In genomic region chr10:8156918-8157317, GRCh38 we compare ENCODE assay signal across 25 cellular contexts.
"Had no signal": no experiment of that assay in that cellular context is flagged by ENCODE, and none has a peak within 500 bp of the region (broad histone marks: within the 10 kb centered on the region; RNA-seq: fewer than 3 reads in every experiment).

No MANE protein-coding gene starts in this region.

- ATAC-seq: activated CD4-positive, alpha-beta T cell treated with anti-CD3 and anti-CD28 coated beads for 36 hours; activated naive CD4-positive, alpha-beta T cell treated with anti-CD3 and anti-CD28 coated beads, Interleukin-2, amount 50 U/mL, for 72 hours; activated T-cell treated with anti-CD3 and anti-CD28 coated beads, Interleukin-2, amount 50 U/mL, for 72 hours; gastroesophageal sphincter had no signal

- DNase-seq: activated CD4-positive, alpha-beta memory T cell treated with anti-CD3 and anti-CD28 coated beads, Interleukin-2, amount 10 ng/mL, durations not matched to agents 7 days and 5 days; activated CD4-positive, alpha-beta T cell treated with anti-CD3 and anti-CD28 coated beads for 36 hours; activated CD4-positive, alpha-beta T cell treated with anti-CD3 and anti-CD28 coated beads, Interleukin-2, amount 10 ng/mL, durations not matched to agents 24 days and 14 days; activated CD4-positive, CD25-positive, alpha-beta regulatory T cell; activated CD4-positive, CD25-positive, alpha-beta regulatory T cell treated with anti-CD3 and anti-CD28 coated beads, Interleukin-2, amount 50 U/mL, for 72 hours; activated CD8-positive, alpha-beta memory T cell treated with anti-CD3 and anti-CD28 coated beads, Interleukin-2, amount 50 U/mL, for 48 hours; activated gamma-delta T cell; activated naive CD4-positive, alpha-beta T cell; activated naive CD4-positive, alpha-beta T cell treated with anti-CD3 and anti-CD28 coated beads, Interleukin-2, amount 10 ng/mL, durations not matched to agents 7 days and 5 days; activated naive CD8-positive, alpha-beta T cell treated with anti-CD3 and anti-CD28 coated beads, Interleukin-2, amount 10 ng/mL, durations not matched to agents 7 days and 5 days; activated T-cell treated with anti-CD3 and anti-CD28 coated beads for 4 hours; activated T-cell treated with anti-CD3 and anti-CD28 coated beads, Interleukin-2, amount 50 U/mL, for 24 hours; activated T-cell treated with anti-CD3 and anti-CD28 coated beads, Interleukin-2, amount 50 U/mL, for 72 hours; brain microvascular endothelial cell; dorsolateral prefrontal cortex; effector memory CD4-positive, alpha-beta T cell; endodermal cell; foreskin melanocyte; T-helper 2 cell had no signal

- H3K27me3 ChIP-seq: brain microvascular endothelial cell had no signal

- H3K27ac Mint-ChIP-seq: activated CD4-positive, alpha-beta memory T cell treated with anti-CD3 and anti-CD28 coated beads, Interleukin-2, amount 10 ng/mL, durations not matched to agents 7 days and 5 days; activated CD4-positive, alpha-beta T cell treated with anti-CD3 and anti-CD28 coated beads for 36 hours; activated CD4-positive, alpha-beta T cell treated with anti-CD3 and anti-CD28 coated beads, Interleukin-2, amount 10 ng/mL, durations not matched to agents 24 days and 14 days; activated naive CD4-positive, alpha-beta T cell treated with anti-CD3 and anti-CD28 coated beads, Interleukin-2, amount 10 ng/mL, durations not matched to agents 7 days and 5 days; activated naive CD4-positive, alpha-beta T cell treated with anti-CD3 and anti-CD28 coated beads, Interleukin-2, amount 50 U/mL, for 72 hours; activated naive CD8-positive, alpha-beta T cell treated with anti-CD3 and anti-CD28 coated beads, Interleukin-2, amount 10 ng/mL, durations not matched to agents 7 days and 5 days; activated T-cell treated with anti-CD3 and anti-CD28 coated beads, Interleukin-2, amount 50 U/mL, for 24 hours; activated T-cell treated with anti-CD3 and anti-CD28 coated beads, Interleukin-2, amount 50 U/mL, for 72 hours; dendritic cell treated with granulocyte-macrophage colony-stimulating factor and Interleukin-4, amounts not matched to agents 40 ng/mL and 50 ng/mL, for 4 days; endodermal cell had no signal

- H3K4me3 Mint-ChIP-seq: activated CD4-positive, alpha-beta memory T cell treated with anti-CD3 and anti-CD28 coated beads, Interleukin-2, amount 10 ng/mL, durations not matched to agents 7 days and 5 days; activated CD4-positive, alpha-beta T cell treated with anti-CD3 and anti-CD28 coated beads for 36 hours; activated CD4-positive, alpha-beta T cell treated with anti-CD3 and anti-CD28 coated beads, Interleukin-2, amount 10 ng/mL, durations not matched to agents 24 days and 14 days; activated naive CD4-positive, alpha-beta T cell treated with anti-CD3 and anti-CD28 coated beads, Interleukin-2, amount 10 ng/mL, durations not matched to agents 7 days and 5 days; activated naive CD8-positive, alpha-beta T cell treated with anti-CD3 and anti-CD28 coated beads, Interleukin-2, amount 10 ng/mL, durations not matched to agents 7 days and 5 days; activated T-cell treated with anti-CD3 and anti-CD28 coated beads, Interleukin-2, amount 50 U/mL, for 24 hours; activated T-cell treated with anti-CD3 and anti-CD28 coated beads, Interleukin-2, amount 50 U/mL, for 72 hours; central memory CD8-positive, alpha-beta T cell; dendritic cell treated with granulocyte-macrophage colony-stimulating factor and Interleukin-4, amounts not matched to agents 40 ng/mL and 50 ng/mL, for 4 days; endodermal cell had no signal

- H3K4me3 ChIP-seq: coronary artery, dorsolateral prefrontal cortex, esophagus muscularis mucosa, gastroesophageal sphincter had no signal

- H3K9me3 Mint-ChIP-seq: activated T-cell treated with anti-CD3 and anti-CD28 coated beads, Interleukin-2, amount 50 U/mL, for 24 hours; central memory CD8-positive, alpha-beta T cell; dendritic cell treated with granulocyte-macrophage colony-stimulating factor and Interleukin-4, amounts not matched to agents 40 ng/mL and 50 ng/mL, for 4 days had no signal

- H3K36me3 Mint-ChIP-seq: activated naive CD4-positive, alpha-beta T cell treated with anti-CD3 and anti-CD28 coated beads, Interleukin-2, amount 10 ng/mL, durations not matched to agents 7 days and 5 days had no signal

- H3K36me3 ChIP-seq: brain microvascular endothelial cell, esophagus muscularis mucosa, gastroesophageal sphincter had no signal

- H3K9me3 ChIP-seq: gastroesophageal sphincter had no signal

- H3K27ac ChIP-seq: brain microvascular endothelial cell, coronary artery, dorsolateral prefrontal cortex, esophagus muscularis mucosa, gastroesophageal sphincter had no signal

- H3K4me1 Mint-ChIP-seq: activated naive CD4-positive, alpha-beta T cell treated with anti-CD3 and anti-CD28 coated beads, Interleukin-2, amount 10 ng/mL, durations not matched to agents 7 days and 5 days; central memory CD8-positive, alpha-beta T cell; endodermal cell had no signal

- H3K4me1 ChIP-seq: esophagus muscularis mucosa, gastroesophageal sphincter had no signal
